In the genomic region with DNA sequence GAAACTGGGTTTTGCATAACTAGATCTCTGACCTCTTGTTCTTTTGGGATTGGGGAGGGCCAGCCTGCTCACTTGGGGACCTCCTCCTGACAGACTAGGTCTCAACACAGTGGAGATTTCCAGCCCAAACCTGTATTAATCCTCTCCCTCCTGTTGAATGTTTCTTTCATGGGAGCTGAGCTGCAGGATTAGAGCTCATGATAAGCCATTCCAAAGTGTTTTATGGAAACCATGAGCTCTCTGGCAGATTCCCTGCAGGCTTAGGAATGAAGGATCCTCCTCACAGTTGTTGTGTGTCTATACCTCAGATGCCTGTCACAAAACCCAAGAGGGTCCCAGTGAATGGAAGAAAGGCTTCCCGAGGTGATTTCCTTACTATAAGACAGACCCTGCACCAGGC, we compare ENCODE assay signal across 16 cellular contexts.
DNase-seq lines count a peak whose midpoint lies in the region; TF ChIP-seq lines count a peak whose summit lies in the region.
"Had no signal": no experiment of that assay in that cellular context is flagged by ENCODE, and none has a peak within 500 bp of the region (broad histone marks: within the 10 kb centered on the region; RNA-seq: fewer than 3 reads in every experiment).

No MANE protein-coding gene starts in this region.

- no peak overlapping the region for H3K4me3 ChIP-seq in H7 (ENCODE audit: insufficient read depth, low read depth, low read length)
- no peak overlapping the region for H3K4me3 ChIP-seq in esophagus muscularis mucosa
- H3K4me3 ChIP-seq: BLaER1, GM23338 had no signal

- no peaks in the 10 kb centered on the region for H3K4me1 Mint-ChIP-seq in activated CD4-positive, alpha-beta memory T cell treated with anti-CD3 and anti-CD28 coated beads, Interleukin-2, amount 10 ng/mL, durations not matched to agents 7 days and 5 days
- H3K4me1 Mint-ChIP-seq in activated CD4-positive, alpha-beta memory T cell treated with anti-CD3 and anti-CD28 coated beads for 36 hours (ENCODE audit: low read depth), result peaks cover 4% of the 10 kb centered on the region
- no peaks in the 10 kb centered on the region for H3K4me1 Mint-ChIP-seq in osteocyte (ENCODE audit: unreplicated experiment)
- H3K4me1 Mint-ChIP-seq: GM23338 had no signal

- no peak overlapping the region for H3K4me3 Mint-ChIP-seq in activated CD4-positive, alpha-beta memory T cell treated with anti-CD3 and anti-CD28 coated beads, Interleukin-2, amount 10 ng/mL, durations not matched to agents 7 days and 5 days
- no peak overlapping the region for H3K4me3 Mint-ChIP-seq in activated CD4-positive, alpha-beta memory T cell treated with anti-CD3 and anti-CD28 coated beads for 36 hours
- no peak overlapping the region for H3K4me3 Mint-ChIP-seq in osteocyte (ENCODE audit: unreplicated experiment)
- H3K4me3 Mint-ChIP-seq: CD8-positive, alpha-beta memory T cell; GM23338; H9 had no signal

- TF ChIP-seq CTCF in esophagus muscularis mucosa (IDR thresholded peaks at IDR 0.05) (no peak), osteocyte (IDR thresholded peaks at IDR 0.05) (no peak)

- intact Hi-C loops in activated CD4-positive, alpha-beta memory T cell treated with anti-CD3 and anti-CD28 coated beads for 36 hours (cut with micrococcal nuclease), result no loop called here
- intact Hi-C loops in esophagus muscularis mucosa (cut with DNase I), result no loop called here

- TF ChIP-seq EP300 in esophagus muscularis mucosa (IDR thresholded peaks at IDR 0.05), result no peak

- H3K9me3 Mint-ChIP-seq in activated CD4-positive, alpha-beta memory T cell treated with anti-CD3 and anti-CD28 coated beads, Interleukin-2, amount 10 ng/mL, durations not matched to agents 7 days and 5 days, result peaks cover 14% of the 10 kb centered on the region
- H3K9me3 Mint-ChIP-seq in activated CD4-positive, alpha-beta memory T cell treated with anti-CD3 and anti-CD28 coated beads for 36 hours, result peaks cover 13% of the 10 kb centered on the region
- peaks cover 10% of the 10 kb centered on the region for H3K9me3 Mint-ChIP-seq in osteocyte (ENCODE audit: unreplicated experiment)

- no peaks in the 10 kb centered on the region for H3K4me1 ChIP-seq in esophagus muscularis mucosa
- H3K4me1 ChIP-seq: Caco-2 had no signal

- CTCF ChIA-PET in activated CD4-positive, alpha-beta memory T cell treated with anti-CD3 and anti-CD28 coated beads, Interleukin-2, amount 10 ng/mL, durations not matched to agents 7 days and 5 days (lab: Charles Lee), result no interaction called here
- CTCF ChIA-PET in activated CD4-positive, alpha-beta memory T cell treated with anti-CD3 and anti-CD28 coated beads for 36 hours (lab: Charles Lee), result no interaction called here

- H3K36me3 Mint-ChIP-seq in activated CD4-positive, alpha-beta memory T cell treated with anti-CD3 and anti-CD28 coated beads, Interleukin-2, amount 10 ng/mL, durations not matched to agents 7 days and 5 days (ENCODE audit: low read depth), result no peaks in the 10 kb centered on the region
- H3K36me3 Mint-ChIP-seq in activated CD4-positive, alpha-beta memory T cell treated with anti-CD3 and anti-CD28 coated beads for 36 hours, result no peaks in the 10 kb centered on the region
- H3K36me3 Mint-ChIP-seq in osteocyte (ENCODE audit: unreplicated experiment), result no peaks in the 10 kb centered on the region
- H3K36me3 Mint-ChIP-seq: CD8-positive, alpha-beta memory T cell had no signal

- H3K36me3 ChIP-seq in H7 (replicated peaks; ENCODE audit: control insufficient read depth, insufficient read depth, low read length), result no peaks in the 10 kb centered on the region
- no peaks in the 10 kb centered on the region for H3K36me3 ChIP-seq in esophagus muscularis mucosa
- H3K36me3 ChIP-seq: BLaER1 had no signal

- TF ChIP-seq POLR2A in esophagus muscularis mucosa (IDR thresholded peaks at IDR 0.05; ENCODE audit: low read depth), result no peak

- DNase-seq in activated CD4-positive, alpha-beta memory T cell treated with anti-CD3 and anti-CD28 coated beads, Interleukin-2, amount 10 ng/mL, durations not matched to agents 7 days and 5 days, result peak; percentile 5
- no peak for DNase-seq in activated CD4-positive, alpha-beta memory T cell treated with anti-CD3 and anti-CD28 coated beads for 36 hours
- peak; percentile 9 for DNase-seq in H7
- peak; percentile 55 for DNase-seq in esophagus muscularis mucosa (ENCODE audit: extremely low spot score)
- peak; percentile 11 for DNase-seq in osteocyte (ENCODE audit: extremely low spot score, unreplicated experiment)
- no peak for DNase-seq in NCI-H146 treated with DMSO at 0.1 percent for 48 hours (lab: John Stamatoyannopoulos, UW; ENCODE audit: unreplicated experiment)
- DNase-seq in activated T-cell treated with anti-CD3 and anti-CD28 coated beads, Interleukin-2, amount 50 U/mL, for 1 hour, result no peak
- no peak for DNase-seq in activated effector memory CD4-positive, alpha-beta T cell treated with anti-CD3 and anti-CD28 coated beads, Interleukin-2, amount 50 U/mL, for 16 hours
- DNase-seq: 8988T; AML-193; CD8-positive, alpha-beta memory T cell; DMS 273 treated with DMSO at 0.1 percent for 48 hours had no signal

- H3K27ac Mint-ChIP-seq in activated CD4-positive, alpha-beta memory T cell treated with anti-CD3 and anti-CD28 coated beads, Interleukin-2, amount 10 ng/mL, durations not matched to agents 7 days and 5 days, result no peak overlapping the region
- no peak overlapping the region for H3K27ac Mint-ChIP-seq in activated CD4-positive, alpha-beta memory T cell treated with anti-CD3 and anti-CD28 coated beads for 36 hours
- H3K27ac Mint-ChIP-seq in osteocyte (ENCODE audit: unreplicated experiment), result no peak overlapping the region
- H3K27ac Mint-ChIP-seq: CD8-positive, alpha-beta memory T cell; GM23338; H9 had no signal

- no peaks in the 10 kb centered on the region for H3K27me3 Mint-ChIP-seq in activated CD4-positive, alpha-beta memory T cell treated with anti-CD3 and anti-CD28 coated beads, Interleukin-2, amount 10 ng/mL, durations not matched to agents 7 days and 5 days
- H3K27me3 Mint-ChIP-seq in activated CD4-positive, alpha-beta memory T cell treated with anti-CD3 and anti-CD28 coated beads for 36 hours, result peaks cover 1% of the 10 kb centered on the region
- no peaks in the 10 kb centered on the region for H3K27me3 Mint-ChIP-seq in osteocyte (ENCODE audit: unreplicated experiment)

- H3K27me3 ChIP-seq in H7 (ENCODE audit: control insufficient read depth, insufficient read depth, low read length) (no peaks in the 10 kb centered on the region), esophagus muscularis mucosa (peaks cover 0 to 3% (median 0%) of the 10 kb centered on the region in 4 donors)
- H3K27me3 ChIP-seq: BLaER1 had no signal

- WGBS in esophagus muscularis mucosa, result 90% methylated on average over 1 of the region's 1 CpG

- H3K27ac ChIP-seq in esophagus muscularis mucosa (replicated peaks in 1 of 4), result no peak overlapping the region
- H3K27ac ChIP-seq: BLaER1 had no signal

- POLR2A ChIA-PET in activated CD4-positive, alpha-beta memory T cell treated with anti-CD3 and anti-CD28 coated beads, Interleukin-2, amount 10 ng/mL, durations not matched to agents 7 days and 5 days (lab: Charles Lee), result no interaction called here
- POLR2A ChIA-PET in activated CD4-positive, alpha-beta memory T cell treated with anti-CD3 and anti-CD28 coated beads for 36 hours (lab: Charles Lee), result no interaction called here

- H3K9me3 ChIP-seq in esophagus muscularis mucosa, result no peaks in the 10 kb centered on the region

Comparison
In these comparisons a context has a peak if more than half of its experiments do, and no peak if none do; other contexts are left out.
1. DNase-seq: peak in activated CD4-positive, alpha-beta memory T cell treated with anti-CD3 and anti-CD28 coated beads, Interleukin-2, amount 10 ng/mL, durations not matched to agents 7 days and 5 days (single experiment), H7 (single experiment), esophagus muscularis mucosa (single experiment) and osteocyte (single experiment); none in activated CD4-positive, alpha-beta memory T cell treated with anti-CD3 and anti-CD28 coated beads for 36 hours (single experiment), NCI-H146 treated with DMSO at 0.1 percent for 48 hours (single experiment), activated T-cell treated with anti-CD3 and anti-CD28 coated beads, Interleukin-2, amount 50 U/mL, for 1 hour (single experiment) and activated effector memory CD4-positive, alpha-beta T cell treated with anti-CD3 and anti-CD28 coated beads, Interleukin-2, amount 50 U/mL, for 16 hours (single experiment).